Comparison of ENCODE assay signal across 8 cellular contexts in the genomic region with DNA sequence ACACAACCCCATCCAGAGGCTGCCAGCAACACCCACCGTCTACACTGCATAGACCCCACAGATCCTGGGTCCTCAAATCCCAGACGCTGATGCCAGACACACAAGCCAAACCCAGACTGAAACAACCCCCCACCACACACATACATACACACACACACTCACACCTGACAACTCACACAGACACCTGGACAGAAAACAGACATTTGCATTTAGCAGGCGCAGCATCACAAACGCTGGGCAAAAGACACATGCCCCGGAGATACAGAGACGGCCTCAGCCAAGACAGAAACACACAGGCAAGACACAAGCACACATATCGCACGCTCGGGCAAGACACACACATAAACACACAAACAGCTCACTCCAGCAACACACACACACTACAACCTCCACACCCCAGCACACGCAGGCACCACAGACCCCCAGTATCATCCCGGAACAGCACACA. TPM values are rescaled to one million over a fixed set of nuclear protein-coding genes. Genes with fewer than 3 reads are reported as not detected.
DNase-seq lines count a peak whose midpoint lies in the region; ATAC-seq and TF ChIP-seq lines count a peak whose summit lies in the region.

No MANE protein-coding gene starts in this region.

- H3K9me3 ChIP-seq in iPS-20b (ENCODE audit: insufficient read depth, low read depth, low read length) (no peaks in the 10 kb centered on the region), upper lobe of left lung (no peaks in the 10 kb centered on the region)

- TF ChIP-seq POLR2A in upper lobe of left lung (IDR thresholded peaks at IDR 0.05), result no peak

- peaks cover 22% of the 10 kb centered on the region for H3K4me1 Mint-ChIP-seq in activated naive CD8-positive, alpha-beta T cell treated with anti-CD3 and anti-CD28 coated beads, Interleukin-2, amount 10 ng/mL, durations not matched to agents 7 days and 5 days
- H3K4me1 Mint-ChIP-seq in activated naive CD8-positive, alpha-beta T cell treated with anti-CD3 and anti-CD28 coated beads, Interleukin-2, amount 50 U/mL, for 24 hours, result peaks cover 38% of the 10 kb centered on the region

- H3K4me1 ChIP-seq in iPS-20b (ENCODE audit: insufficient read depth, low read length) (peaks cover 12% of the 10 kb centered on the region; the same call in 1 of the 2 replicates), upper lobe of left lung (peaks cover 49 to 75% (median 61%) of the 10 kb centered on the region in 4 donors)

- peaks cover 14% of the 10 kb centered on the region; the same call in 1 of the 2 replicates for H3K27me3 ChIP-seq in iPS-20b (ENCODE audit: insufficient read depth, low read length)
- H3K27me3 ChIP-seq in upper lobe of left lung, result no peaks in the 10 kb centered on the region

- no peak for TF ChIP-seq EP300 in upper lobe of left lung (IDR thresholded peaks at IDR 0.05)

- H3K4me3 Mint-ChIP-seq in activated naive CD8-positive, alpha-beta T cell treated with anti-CD3 and anti-CD28 coated beads, Interleukin-2, amount 10 ng/mL, durations not matched to agents 7 days and 5 days, result no peak overlapping the region
- H3K4me3 Mint-ChIP-seq in activated naive CD8-positive, alpha-beta T cell treated with anti-CD3 and anti-CD28 coated beads, Interleukin-2, amount 50 U/mL, for 24 hours, result no peak overlapping the region

- peak overlapping the region; percentile 67; the same call in 1 of the 2 replicates for H3K9ac ChIP-seq in iPS-20b (ENCODE audit: low read depth, low read length)

- POLR2A ChIA-PET in activated naive CD8-positive, alpha-beta T cell treated with anti-CD3 and anti-CD28 coated beads, Interleukin-2, amount 10 ng/mL, durations not matched to agents 7 days and 5 days (lab: Charles Lee), result interaction anchor here (1.1 to 1.3 kb wide), 2 partner anchors 9 to 15 kb away, joined by 4 to 8 read pairs; no protein-coding TSS in a partner anchor

- no peak overlapping the region for H3K27ac ChIP-seq in iPS-20b (ENCODE audit: low read length)
- peak overlapping the region; percentile 98 to 100 (median 100) for H3K27ac ChIP-seq in upper lobe of left lung

- no peaks in the 10 kb centered on the region for H3K9me3 Mint-ChIP-seq in activated naive CD8-positive, alpha-beta T cell treated with anti-CD3 and anti-CD28 coated beads, Interleukin-2, amount 10 ng/mL, durations not matched to agents 7 days and 5 days
- peaks cover 3% of the 10 kb centered on the region for H3K9me3 Mint-ChIP-seq in activated naive CD8-positive, alpha-beta T cell treated with anti-CD3 and anti-CD28 coated beads, Interleukin-2, amount 50 U/mL, for 24 hours

- no peak for TF ChIP-seq CTCF in WI38 (IDR thresholded peaks at IDR 0.05; ENCODE audit: low read depth, low read length)
- TF ChIP-seq CTCF in upper lobe of left lung (IDR thresholded peaks at IDR 0.05), result no peak

- 9 to 13% methylated on average over 9 to 11 of the region's 11 CpGs for WGBS in upper lobe of left lung, 2 donors

- H3K27me3 Mint-ChIP-seq in activated naive CD8-positive, alpha-beta T cell treated with anti-CD3 and anti-CD28 coated beads, Interleukin-2, amount 10 ng/mL, durations not matched to agents 7 days and 5 days, result no peaks in the 10 kb centered on the region
- H3K27me3 Mint-ChIP-seq in activated naive CD8-positive, alpha-beta T cell treated with anti-CD3 and anti-CD28 coated beads, Interleukin-2, amount 50 U/mL, for 24 hours, result no peaks in the 10 kb centered on the region

- H3K4me3 ChIP-seq in WI38 (ENCODE audit: low read depth, low read length) (peak overlapping the region; percentile 89), iPS-20b (ENCODE audit: low read length) (peak overlapping the region; percentile 78), upper lobe of left lung (peak overlapping the region; percentile 90 to 99 (median 99))

- peak; percentile 53 for DNase-seq in activated naive CD8-positive, alpha-beta T cell treated with anti-CD3 and anti-CD28 coated beads, Interleukin-2, amount 10 ng/mL, durations not matched to agents 7 days and 5 days
- DNase-seq in activated naive CD8-positive, alpha-beta T cell treated with anti-CD3 and anti-CD28 coated beads, Interleukin-2, amount 50 U/mL, for 24 hours, result no peak
- DNase-seq in upper lobe of left lung, result no peak
- no peak for DNase-seq in HK-2 (ENCODE audit: unreplicated experiment)

- H3K36me3 ChIP-seq in iPS-20b (ENCODE audit: insufficient read depth, low read depth, low read length) (no peaks in the 10 kb centered on the region), upper lobe of left lung (no peaks in the 10 kb centered on the region)

- no peak overlapping the region for H3K27ac Mint-ChIP-seq in activated naive CD8-positive, alpha-beta T cell treated with anti-CD3 and anti-CD28 coated beads, Interleukin-2, amount 10 ng/mL, durations not matched to agents 7 days and 5 days
- H3K27ac Mint-ChIP-seq in activated naive CD8-positive, alpha-beta T cell treated with anti-CD3 and anti-CD28 coated beads, Interleukin-2, amount 50 U/mL, for 24 hours, result no peak overlapping the region

- peaks cover 6% of the 10 kb centered on the region for H3K36me3 Mint-ChIP-seq in activated naive CD8-positive, alpha-beta T cell treated with anti-CD3 and anti-CD28 coated beads, Interleukin-2, amount 10 ng/mL, durations not matched to agents 7 days and 5 days
- H3K36me3 Mint-ChIP-seq in activated naive CD8-positive, alpha-beta T cell treated with anti-CD3 and anti-CD28 coated beads, Interleukin-2, amount 50 U/mL, for 24 hours (ENCODE audit: low read depth), result peaks cover 4% of the 10 kb centered on the region

- no peak for ATAC-seq in activated naive CD8-positive, alpha-beta T cell treated with anti-CD3 and anti-CD28 coated beads, Interleukin-2, amount 10 ng/mL, durations not matched to agents 7 days and 5 days (ENCODE audit: low read depth)
- no peak for ATAC-seq in activated naive CD8-positive, alpha-beta T cell treated with anti-CD3 and anti-CD28 coated beads, Interleukin-2, amount 50 U/mL, for 24 hours
- no peak for ATAC-seq in upper lobe of left lung (ENCODE audit: low FRiP score in 2 of 2)
- ATAC-seq in HG02763 (IDR thresholded peaks at IDR 0.05; ENCODE audit: unreplicated experiment), result no peak
- no peak for ATAC-seq in GM21528 (IDR thresholded peaks at IDR 0.05; ENCODE audit: low FRiP score, unreplicated experiment)

RNA-seq across cellular contexts. Expression of a gene that starts 1.3 kb away (rescaled TPM):
- 10 to 100 TPM; 29.5 to 29.9 TPM for total RNA-seq in activated naive CD8-positive, alpha-beta T cell treated with anti-CD3 and anti-CD28 coated beads, Interleukin-2, amount 10 ng/mL, durations not matched to agents 7 days and 5 days
- total RNA-seq in upper lobe of left lung, result 10 to 100 TPM in 4 of 6 donors, 1 to 10 TPM in 2; 7.4 to 29.3 (median 15.9) TPM

RNA-seq across cellular contexts. Expression of a gene that starts 26.6 kb away (rescaled TPM):
- 10 to 100 TPM; 37.8 to 39.6 TPM for total RNA-seq in activated naive CD8-positive, alpha-beta T cell treated with anti-CD3 and anti-CD28 coated beads, Interleukin-2, amount 10 ng/mL, durations not matched to agents 7 days and 5 days
- 10 to 100 TPM; 18.2 to 91.1 (median 35.0) TPM for total RNA-seq in upper lobe of left lung

RNA-seq across cellular contexts. Expression of a gene that starts 45.0 kb away (rescaled TPM):
- total RNA-seq in activated naive CD8-positive, alpha-beta T cell treated with anti-CD3 and anti-CD28 coated beads, Interleukin-2, amount 10 ng/mL, durations not matched to agents 7 days and 5 days, result 10 to 100 TPM; 14.2 to 15.4 TPM
- 10 to 100 TPM in 4 of 6 donors, 1 to 10 TPM in 1, under 1 TPM in 1; 0.59 to 28.3 (median 22.4) TPM for total RNA-seq in upper lobe of left lung
